1 cellular context compared by ENCODE assay signal in genomic region chr1:148402152-148403084, GRCh38.
A peak's percentile ranks its signal among the peaks of the same experiment; 100 is the strongest.
TF ChIP-seq lines count a peak whose summit lies in the region.
"Not testable (repeated sequence)": the region's sequence is repeated elsewhere in the genome, so short reads cannot be mapped to it uniquely, and the experiment has no call there.

No MANE protein-coding gene starts in this region.

TF ChIP-seq in K562, 482 proteins besides CTCF, POLR2A, EP300 and RAD21 (continued from another document and continues in another):
- 0 out of 4 replicates have a peak, but pooled peaks of 1 of the 2 experiments have one; percentile 45 for TF ChIP-seq UBTF (IDR thresholded peaks at IDR 0.05; ENCODE audit: borderline replicate concordance in 1 of 2, low read depth in 2 of 2, low read length in 2 of 2)
- TF ChIP-seq TAF9B (IDR thresholded peaks at IDR 0.05; ENCODE audit: partially characterized antibody), result peak; percentile 94
- TF ChIP-seq JUND (IDR thresholded peaks at IDR 0.05; ENCODE audit: borderline replicate concordance, low read depth, low read length), result peak; percentile 59; the same call in 1 of the 2 replicates
- not testable (repeated sequence) for TF ChIP-seq JUND (tag; IDR thresholded peaks at IDR 0.05; ENCODE audit: borderline replicate concordance, low read depth, low read length)
- TF ChIP-seq FOXK2 (conservative IDR thresholded peaks at IDR 0.05 in 1 of 2, IDR thresholded peaks at IDR 0.05 in 1 of 2; ENCODE audit: low read depth in 2 of 2), result peak in 1 of 2 experiments; percentile 33; a peak in 1 of 4 replicates
- TF ChIP-seq THRB (CRISPR knock-in tag; conservative IDR thresholded peaks at IDR 0.05), result peak; percentile 99
- TF ChIP-seq HOXB6 (CRISPR knock-in tag; IDR thresholded peaks at IDR 0.05; ENCODE audit: borderline replicate concordance), result peak; percentile 69; the same call in 1 of the 2 replicates
- peak; percentile 49; the same call in 1 of the 2 replicates for TF ChIP-seq TARDBP (IDR thresholded peaks at IDR 0.05)
- peak; percentile 17; the same call in 1 of the 2 replicates for TF ChIP-seq EGR1 (conservative IDR thresholded peaks at IDR 0.05)
- TF ChIP-seq CXXC5 (CRISPR knock-in tag; IDR thresholded peaks at IDR 0.05), result peak; percentile 82
- TF ChIP-seq ESRRB (CRISPR knock-in tag; IDR thresholded peaks at IDR 0.05; ENCODE audit: borderline replicate concordance), result peak; percentile 86
- TF ChIP-seq ZNF445 (CRISPR knock-in tag; IDR thresholded peaks at IDR 0.05; ENCODE audit: low read depth), result peak; percentile 94
- TF ChIP-seq ETS1 (conservative IDR thresholded peaks at IDR 0.05; ENCODE audit: control insufficient read depth, low read depth, low read length), result peak; percentile 86; the same call in 1 of the 2 replicates
- TF ChIP-seq CGGBP1 (CRISPR knock-in tag; IDR thresholded peaks at IDR 0.05), result peak; percentile 98
- TF ChIP-seq MITF (IDR thresholded peaks at IDR 0.05), result peak; percentile 49; the same call in 1 of the 2 replicates
- TF ChIP-seq MAFK (IDR thresholded peaks at IDR 0.05; ENCODE audit: low read length), result peak; percentile 22; the same call in 1 of the 2 replicates
- peak; percentile 68; the same call in 1 of the 2 replicates for TF ChIP-seq HMBOX1 (IDR thresholded peaks at IDR 0.05)
- peak in 1 of 2 experiments; percentile 14; a peak in 1 of 4 replicates for TF ChIP-seq MLLT1 (IDR thresholded peaks at IDR 0.05)
- 0 out of 2 replicates have a peak, but pooled peaks have one; percentile 55 for TF ChIP-seq ZNF41 (CRISPR knock-in tag; conservative IDR thresholded peaks at IDR 0.05)
- peak; percentile 22 for TF ChIP-seq NELFE (IDR thresholded peaks at IDR 0.05; ENCODE audit: insufficient read depth, insufficient read length)
- peak in 1 of 2 experiments; percentile 77; a peak in 2 of 4 replicates for TF ChIP-seq CSDE1 (IDR thresholded peaks at IDR 0.05)
- TF ChIP-seq RBFOX2 (IDR thresholded peaks at IDR 0.05; ENCODE audit: low read depth, low read length), result peak; percentile 84
- TF ChIP-seq HBP1 (CRISPR knock-in tag; IDR thresholded peaks at IDR 0.05), result peak; percentile 99
- TF ChIP-seq CBX1 (IDR thresholded peaks at IDR 0.05; ENCODE audit: low read depth), result peak; percentile 100
- TF ChIP-seq ZNF696 (CRISPR knock-in tag; conservative IDR thresholded peaks at IDR 0.05), result peak; percentile 84; the same call in 1 of the 2 replicates
- TF ChIP-seq HNRNPLL (IDR thresholded peaks at IDR 0.05; ENCODE audit: low read depth, low read length, poor library complexity, severe bottlenecking), result peak; percentile 57
- TF ChIP-seq ILF3 (IDR thresholded peaks at IDR 0.05; ENCODE audit: borderline replicate concordance), result peak; percentile 96
- TF ChIP-seq ATF4 (CRISPR knock-in tag; IDR thresholded peaks at IDR 0.05), result peak; percentile 61
- peak; percentile 67; the same call in 1 of the 2 replicates for TF ChIP-seq SMAD3 (CRISPR knock-in tag; conservative IDR thresholded peaks at IDR 0.05)
- TF ChIP-seq MAZ (CRISPR knock-in tag; conservative IDR thresholded peaks at IDR 0.05 in 1 of 2, IDR thresholded peaks at IDR 0.05 in 1 of 2), result peak in 1 of 2 experiments; percentile 56; a peak in 1 of 4 replicates
- TF ChIP-seq ZNF253 (CRISPR knock-in tag; conservative IDR thresholded peaks at IDR 0.05), result peak; percentile 92
- peak; percentile 99 for TF ChIP-seq GTF2E2 (tag; IDR thresholded peaks at IDR 0.05)
- peak; percentile 87 for TF ChIP-seq ZNF551 (CRISPR knock-in tag; IDR thresholded peaks at IDR 0.05)
- peak; percentile 94 for TF ChIP-seq ZBTB26 (CRISPR knock-in tag; IDR thresholded peaks at IDR 0.05)
- peak in 1 of 2 experiments; percentile 71 for TF ChIP-seq SRF (CRISPR knock-in tag; IDR thresholded peaks at IDR 0.05)
- TF ChIP-seq KDM4B (IDR thresholded peaks at IDR 0.05; ENCODE audit: borderline replicate concordance in 2 of 2, low read depth in 1 of 2), result peak in 1 of 2 experiments; percentile 97; a peak in 2 of 4 replicates
- TF ChIP-seq ZNF143 (CRISPR knock-in tag; IDR thresholded peaks at IDR 0.05), result peak; percentile 57; the same call in 1 of the 2 replicates
- peak in 1 of 2 experiments; percentile 35; a peak in 1 of 4 replicates for TF ChIP-seq HDAC1 (IDR thresholded peaks at IDR 0.05)
- TF ChIP-seq ZKSCAN1 (IDR thresholded peaks at IDR 0.05; ENCODE audit: low read depth, low read length), result 0 out of 2 replicates have a peak, but pooled peaks have one; percentile 9
- 0 out of 2 replicates have a peak, but pooled peaks have one; percentile 53 for TF ChIP-seq LARP7 (IDR thresholded peaks at IDR 0.05)
- peak; percentile 98 for TF ChIP-seq POLR2B (IDR thresholded peaks at IDR 0.05; ENCODE audit: low read depth, partially characterized antibody)
- TF ChIP-seq ERF (CRISPR knock-in tag; IDR thresholded peaks at IDR 0.05), result peak; percentile 91
- peak; percentile 99 for TF ChIP-seq SUPT5H (IDR thresholded peaks at IDR 0.05)
- peak; percentile 96; the same call in 1 of the 2 replicates for TF ChIP-seq RUNX1 (IDR thresholded peaks at IDR 0.05; ENCODE audit: low read depth)
- TF ChIP-seq BCOR (IDR thresholded peaks at IDR 0.05), result peak; percentile 30; the same call in 1 of the 2 replicates
- TF ChIP-seq ZNF57 (CRISPR knock-in tag; IDR thresholded peaks at IDR 0.05), result peak; percentile 76; the same call in 1 of the 2 replicates
- TF ChIP-seq POLR2AphosphoS2 (IDR thresholded peaks at IDR 0.05; ENCODE audit: low read length), result peak; percentile 98
- TF ChIP-seq ZNF316 (IDR thresholded peaks at IDR 0.05), result peak; percentile 94
- 0 out of 2 replicates have a peak, but pooled peaks have one; percentile 68 for TF ChIP-seq ZBTB17 (CRISPR knock-in tag; IDR thresholded peaks at IDR 0.05)
- TF ChIP-seq NONO (IDR thresholded peaks at IDR 0.05; ENCODE audit: low read depth in 2 of 2, low read length in 1 of 2), result peak in 1 of 2 experiments; percentile 93; a peak in 2 of 4 replicates
- TF ChIP-seq THAP7 (CRISPR knock-in tag; IDR thresholded peaks at IDR 0.05), result peak; percentile 22; the same call in 1 of the 2 replicates
